Comparison of ENCODE assay signal across 8 cellular contexts in the genomic region with DNA sequence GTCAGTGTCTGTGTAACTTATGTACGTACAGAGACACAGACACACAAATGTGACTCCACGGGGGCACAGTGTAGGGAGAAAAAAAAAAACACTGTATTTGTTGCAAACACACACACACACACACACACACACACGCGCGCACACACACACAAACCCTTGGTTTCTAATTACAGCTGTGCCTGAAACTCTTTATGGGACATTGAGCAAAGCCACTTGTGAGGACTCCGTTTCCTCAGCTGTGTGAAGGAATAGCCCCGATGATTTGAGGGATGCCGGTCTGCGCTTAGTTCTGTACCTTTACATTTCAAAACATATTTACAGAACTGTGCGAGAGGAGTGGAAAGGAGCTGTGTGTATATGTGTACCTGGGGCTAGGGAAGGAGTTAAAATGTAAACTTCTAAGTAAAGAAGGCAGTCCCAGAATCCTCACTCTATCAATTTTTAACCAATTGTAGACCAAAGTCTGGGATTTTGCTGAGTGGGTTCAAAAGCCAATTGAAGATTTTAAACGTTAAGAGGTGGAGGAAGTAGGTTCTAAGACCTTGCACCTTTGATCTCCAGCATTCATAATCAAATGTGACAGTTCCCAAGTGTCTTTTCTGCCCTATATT. TPM values are rescaled to one million over a fixed set of nuclear protein-coding genes. Genes with fewer than 3 reads are reported as not detected.
DNase-seq lines count a peak whose midpoint lies in the region; ATAC-seq and TF ChIP-seq lines count a peak whose summit lies in the region.

No MANE protein-coding gene starts in this region.

- no peaks in the 10 kb centered on the region for H3K9me3 ChIP-seq in OCI-LY1 (ENCODE audit: low read length)
- no peaks in the 10 kb centered on the region for H3K9me3 ChIP-seq in esophagus (ENCODE audit: control insufficient read depth in 2 of 2, insufficient read depth in 1 of 2, low read depth in 1 of 2, low read length in 1 of 2)
- no peaks in the 10 kb centered on the region for H3K9me3 ChIP-seq in neuronal stem cell (replicated peaks in 1 of 2; ENCODE audit: control insufficient read depth in 2 of 2, insufficient read depth in 1 of 2, low read depth in 1 of 2, low read length in 2 of 2)
- no peaks in the 10 kb centered on the region for H3K9me3 ChIP-seq in MM.1S (replicated peaks; ENCODE audit: insufficient read depth, low read length)

- H3K4me3 ChIP-seq in OCI-LY1 (ENCODE audit: low read depth, low read length, poor library complexity, severe bottlenecking) (peak overlapping the region; percentile 44), esophagus (ENCODE audit: low read depth in 1 of 2, low read length in 2 of 2) (peak overlapping the region in 1 of 2 donors; percentile 37), neuronal stem cell (ENCODE audit: low read length in 2 of 2) (no peak overlapping the region), MM.1S (ENCODE audit: low read length) (no peak overlapping the region)

- 35 to 39% methylated on average over 11 of the region's 11 CpGs for WGBS in esophagus, 2 donors
- WGBS in neuronal stem cell (ENCODE audit: extremely low coverage in 2 of 2, insufficient read length in 2 of 2, insufficient replicate concordance in 1 of 2), 2 donors = no CpG with 5 or more reads among the region's 11 CpGs

- ATAC-seq in GM19455 (IDR thresholded peaks at IDR 0.05; ENCODE audit: unreplicated experiment) (no peak), HG02588 (IDR thresholded peaks at IDR 0.05; ENCODE audit: unreplicated experiment) (no peak)

- no peak overlapping the region for H3K4ac ChIP-seq in neuronal stem cell (ENCODE audit: low read length)

- H3K79me1 ChIP-seq in neuronal stem cell (ENCODE audit: low read depth, low read length) = no peaks in the 10 kb centered on the region

- no peak overlapping the region for H4K8ac ChIP-seq in neuronal stem cell (ENCODE audit: low read depth, low read length)

- H3K23ac ChIP-seq in neuronal stem cell (ENCODE audit: low read depth, low read length, poor library complexity) = no peak overlapping the region

- no peaks in the 10 kb centered on the region for H3K36me3 ChIP-seq in OCI-LY1 (ENCODE audit: insufficient read depth, low read length)
- no peaks in the 10 kb centered on the region for H3K36me3 ChIP-seq in esophagus (ENCODE audit: control insufficient read depth in 2 of 2, insufficient read depth in 2 of 2, low read length in 1 of 2)
- H3K36me3 ChIP-seq in neuronal stem cell (replicated peaks in 1 of 2; ENCODE audit: control insufficient read depth in 2 of 2, insufficient read depth in 2 of 2, low read length in 2 of 2) = no peaks in the 10 kb centered on the region
- H3K36me3 ChIP-seq in MM.1S (replicated peaks; ENCODE audit: insufficient read depth, low read length) = no peaks in the 10 kb centered on the region

- H3K27me3 ChIP-seq in OCI-LY1 (ENCODE audit: insufficient read depth, low read length) = no peaks in the 10 kb centered on the region
- H3K27me3 ChIP-seq in esophagus (ENCODE audit: control insufficient read depth in 1 of 2, insufficient read depth in 2 of 2, low read length in 2 of 2) = no peaks in the 10 kb centered on the region
- H3K27me3 ChIP-seq in neuronal stem cell (ENCODE audit: control insufficient read depth in 3 of 3, insufficient read depth in 3 of 3, low read depth in 1 of 3, low read length in 3 of 3) = no peaks in the 10 kb centered on the region
- H3K27me3 ChIP-seq in MM.1S (replicated peaks; ENCODE audit: insufficient read depth, low read length) = peaks cover 9% of the 10 kb centered on the region

- no peak overlapping the region for H3K14ac ChIP-seq in neuronal stem cell (ENCODE audit: low read length)

- TF ChIP-seq CTCF in OCI-LY1 (IDR thresholded peaks at IDR 0.05; ENCODE audit: low read length) = no peak
- no peak for TF ChIP-seq CTCF in MM.1S (IDR thresholded peaks at IDR 0.05; ENCODE audit: low read length)

- H3K4me2 ChIP-seq in OCI-LY1 (ENCODE audit: low read length) (peak overlapping the region; percentile 83), neuronal stem cell (ENCODE audit: insufficient read depth, low read length, poor library complexity, severe bottlenecking) (peak overlapping the region; percentile 52), MM.1S (ENCODE audit: low read depth, low read length) (no peak overlapping the region)

- H3K18ac ChIP-seq in neuronal stem cell (ENCODE audit: low read length) = peak overlapping the region; percentile 22

- no peak overlapping the region for H2AK5ac ChIP-seq in neuronal stem cell (ENCODE audit: low read depth, low read length)

- DNase-seq in DMS53 treated with DMSO at 0.1 percent for 48 hours (lab: John Stamatoyannopoulos, UW; ENCODE audit: unreplicated experiment) = peak; percentile 61
- peak; percentile 54 for DNase-seq in neuronal stem cell (ENCODE audit: low spot score)
- DNase-seq in MM.1S = no peak
- no peak for DNase-seq in stimulated activated naive CD4-positive, alpha-beta T cell (lab: John Stamatoyannopoulos, UW)

- H2BK120ac ChIP-seq in neuronal stem cell (ENCODE audit: low read depth, low read length) = no peak overlapping the region

- no peak overlapping the region for H2BK12ac ChIP-seq in neuronal stem cell (ENCODE audit: low read length)

- peaks cover 58% of the 10 kb centered on the region for H3K4me1 ChIP-seq in OCI-LY1 (ENCODE audit: insufficient read depth, low read length, severe bottlenecking)
- no peaks in the 10 kb centered on the region for H3K4me1 ChIP-seq in esophagus (ENCODE audit: control insufficient read depth in 2 of 2, insufficient read depth in 2 of 2, low read length in 1 of 2)
- H3K4me1 ChIP-seq in neuronal stem cell (ENCODE audit: control insufficient read depth in 2 of 2, insufficient read depth in 1 of 2, low read depth in 1 of 2, low read length in 2 of 2) = peaks cover 11 to 21% of the 10 kb centered on the region in 2 donors
- H3K4me1 ChIP-seq in MM.1S (ENCODE audit: low read length) = no peaks in the 10 kb centered on the region

- H3K9me2 ChIP-seq in OCI-LY1 (ENCODE audit: low read depth, low read length) (no peaks in the 10 kb centered on the region), MM.1S (replicated peaks; ENCODE audit: insufficient read depth, low read length) (no peaks in the 10 kb centered on the region)

- no peak overlapping the region for H4K91ac ChIP-seq in neuronal stem cell (ENCODE audit: low read depth, low read length, poor library complexity)

- H4K20me1 ChIP-seq in OCI-LY1 (ENCODE audit: insufficient read depth, low read length) (no peaks in the 10 kb centered on the region), MM.1S (ENCODE audit: insufficient read depth, low read length) (no peaks in the 10 kb centered on the region)

- no peak overlapping the region for H2BK15ac ChIP-seq in neuronal stem cell (ENCODE audit: low read length)

- H3K9ac ChIP-seq in OCI-LY1 (ENCODE audit: low read length) = peak overlapping the region; percentile 53
- no peak overlapping the region for H3K9ac ChIP-seq in neuronal stem cell (ENCODE audit: low read depth, low read length, poor library complexity)
- H3K9ac ChIP-seq in MM.1S (ENCODE audit: low read length) = no peak overlapping the region

- H3F3A ChIP-seq in OCI-LY1 (ENCODE audit: insufficient read depth, low read length) = peaks cover 15% of the 10 kb centered on the region; the same call in 1 of the 2 replicates
- H3F3A ChIP-seq in MM.1S (ENCODE audit: insufficient read depth, low read length) = no peaks in the 10 kb centered on the region

- peak overlapping the region; percentile 93 for H3K27ac ChIP-seq in OCI-LY1 (ENCODE audit: low read depth, low read length, poor library complexity, severe bottlenecking)
- H3K27ac ChIP-seq in esophagus (ENCODE audit: low read depth in 2 of 2, low read length in 1 of 2) = peak overlapping the region; percentile 79 to 86
- peak overlapping the region; percentile 78 for H3K27ac ChIP-seq in neuronal stem cell (replicated peaks; ENCODE audit: low read length)
- no peak overlapping the region for H3K27ac ChIP-seq in MM.1S (ENCODE audit: low read length)

- H3K79me2 ChIP-seq in OCI-LY1 (ENCODE audit: insufficient read depth, low read length) (peaks cover 7% of the 10 kb centered on the region), MM.1S (ENCODE audit: low read length) (no peaks in the 10 kb centered on the region)

- no peak overlapping the region for H2AFZ ChIP-seq in OCI-LY1 (ENCODE audit: low read length)
- peak overlapping the region; percentile 58 for H2AFZ ChIP-seq in neuronal stem cell (ENCODE audit: low read length)
- no peak overlapping the region for H2AFZ ChIP-seq in MM.1S (ENCODE audit: low read length)

- no peak overlapping the region for H2BK5ac ChIP-seq in neuronal stem cell (ENCODE audit: low read length)

RNA-seq across cellular contexts. Expression of a gene that starts 5.3 kb away (rescaled TPM):
- 10 to 100 TPM; 24.4 to 28.7 TPM for polyA plus RNA-seq in esophagus
- polyA plus RNA-seq in neuronal stem cell (2013, experiment 1 of 2) = 12.1 TPM
- polyA plus RNA-seq in neuronal stem cell (2013, experiment 2 of 2) = 12.1 TPM

RNA-seq across cellular contexts. Expression of a gene that starts 48.3 kb away (rescaled TPM):
- not detected for polyA plus RNA-seq in esophagus
- polyA plus RNA-seq in neuronal stem cell (2013, experiment 1 of 2) = not detected
- not detected for polyA plus RNA-seq in neuronal stem cell (2013, experiment 2 of 2)

Comparison
In these comparisons a context has a peak if more than half of its experiments do, and no peak if none do; other contexts are left out.
1. DNase-seq: peak in DMS53 treated with DMSO at 0.1 percent for 48 hours (single experiment) and neuronal stem cell (single experiment); none in MM.1S (single experiment) and stimulated activated naive CD4-positive, alpha-beta T cell (0 of 6).